ENCODE assay signal across 10 cellular contexts in genomic region chr9:124410321-124410913, GRCh38. TPM values are rescaled to one million over a fixed set of nuclear protein-coding genes. Genes with fewer than 3 reads are reported as not detected.
DNase-seq lines count a peak whose midpoint lies in the region; ATAC-seq and TF ChIP-seq lines count a peak whose summit lies in the region.
"Had no signal": no experiment of that assay in that cellular context is flagged by ENCODE, and none has a peak within 500 bp of the region (broad histone marks: within the 10 kb centered on the region; RNA-seq: fewer than 3 reads in every experiment).

No MANE protein-coding gene starts in this region.

- H3K9me3 ChIP-seq in mammary epithelial cell (replicated peaks; ENCODE audit: insufficient read depth, low read length): no peaks in the 10 kb centered on the region
- H3K9me3 ChIP-seq in neural progenitor cell (ENCODE audit: low read depth): no peaks in the 10 kb centered on the region
- H3K9me3 ChIP-seq: right atrium auricular region had no signal

- H3K36me3 ChIP-seq in KMS-11 (ENCODE audit: insufficient read depth) (peaks cover 6% of the 10 kb centered on the region; the same call in 1 of the 2 replicates), mammary epithelial cell (ENCODE audit: insufficient read depth, low read length) (peaks cover 35% of the 10 kb centered on the region), neural progenitor cell (peaks cover 32% of the 10 kb centered on the region)

- H3K79me2 ChIP-seq in KMS-11 (ENCODE audit: insufficient read depth, low read depth) (peaks cover 48% of the 10 kb centered on the region), mammary epithelial cell (ENCODE audit: insufficient read depth, low read length) (peaks cover 83% of the 10 kb centered on the region), neural progenitor cell (ENCODE audit: low read depth) (peaks cover 66% of the 10 kb centered on the region)

- DNase-seq in Calu3: no peak
- DNase-seq in mammary epithelial cell: no peak
- DNase-seq in neural progenitor cell (ENCODE audit: low spot score): no peak
- DNase-seq in occipital lobe (lab: John Stamatoyannopoulos, UW): no peak
- no peak for DNase-seq in activated T-cell treated with anti-CD3 and anti-CD28 coated beads, Interleukin-2, amount 50 U/mL, for 72 hours
- DNase-seq: effector memory CD8-positive, alpha-beta T cell; NCI-H774 had no signal

- H3K36me3 Mint-ChIP-seq in Calu3 (ENCODE audit: insufficient read depth, unreplicated experiment) (peaks cover 56% of the 10 kb centered on the region), neural progenitor cell (peaks cover 8% of the 10 kb centered on the region)
- peaks cover 18 to 39% of the 10 kb centered on the region in 2 donors for H3K36me3 Mint-ChIP-seq in activated T-cell treated with anti-CD3 and anti-CD28 coated beads, Interleukin-2, amount 50 U/mL, for 72 hours (ENCODE audit: insufficient read depth in 2 of 2)

- H3K9ac ChIP-seq in KMS-11 (no peak overlapping the region), mammary epithelial cell (ENCODE audit: insufficient read depth, low read length) (peak overlapping the region; percentile 2), neural progenitor cell (no peak overlapping the region)

- peaks cover 14% of the 10 kb centered on the region for H3K4me1 ChIP-seq in KMS-11 (ENCODE audit: low read depth, poor library complexity, severe bottlenecking)
- peaks cover 43% of the 10 kb centered on the region for H3K4me1 ChIP-seq in mammary epithelial cell (ENCODE audit: insufficient read depth, low read length)
- H3K4me1 ChIP-seq in neural progenitor cell: peaks cover 5% of the 10 kb centered on the region

- dilution Hi-C loops in mammary epithelial cell (cut with HindIII; ENCODE audit: low sequenced_read_pairs): loop anchor here (5.0 kb wide), 1 partner anchor 127 kb away; no protein-coding TSS in a partner anchor

- no peak overlapping the region for H3K27ac ChIP-seq in KMS-11
- peak overlapping the region; percentile 89 for H3K27ac ChIP-seq in mammary epithelial cell (ENCODE audit: insufficient read depth, low read depth, low read length)
- no peak overlapping the region for H3K27ac ChIP-seq in neural progenitor cell
- H3K27ac ChIP-seq: right atrium auricular region had no signal

- H3K4me1 Mint-ChIP-seq in Calu3 (ENCODE audit: low read depth, unreplicated experiment) (peaks cover 10% of the 10 kb centered on the region), neural progenitor cell (peaks cover 10% of the 10 kb centered on the region)
- H3K4me1 Mint-ChIP-seq in activated T-cell treated with anti-CD3 and anti-CD28 coated beads, Interleukin-2, amount 50 U/mL, for 72 hours (ENCODE audit: low read depth): peaks cover 46% of the 10 kb centered on the region

- H3F3A ChIP-seq in neural progenitor cell (ENCODE audit: low read depth): peaks cover 16% of the 10 kb centered on the region

- TF ChIP-seq CTCF in Calu3 (IDR thresholded peaks at IDR 0.05; ENCODE audit: unreplicated experiment) (peak; percentile 13), KMS-11 (conservative IDR thresholded peaks at IDR 0.05; ENCODE audit: low read depth, low read length) (peak; percentile 53), mammary epithelial cell (conservative IDR thresholded peaks at IDR 0.05 in 1 of 2, IDR thresholded peaks at IDR 0.05 in 1 of 2; ENCODE audit: extremely low read depth in 1 of 2, insufficient read depth in 1 of 2, low read depth in 1 of 2, low read length in 2 of 2) (peak; percentile 33 to 36), neural progenitor cell (IDR thresholded peaks at IDR 0.05) (peak; percentile 57)

- intact Hi-C loops in Calu3 (cut with micrococcal nuclease; ENCODE audit: unreplicated experiment) (loop anchor here (10.0 kb wide), 1 partner anchor 304 kb away; no protein-coding TSS in a partner anchor), mammary epithelial cell (cut with micrococcal nuclease) (loop anchor here (5.0 to 10.0 kb wide), 2 partner anchors 344 to 832 kb away; partner anchors contain the start of gene HSPA5)

- H3K27me3 Mint-ChIP-seq in Calu3 (ENCODE audit: unreplicated experiment) (no peaks in the 10 kb centered on the region), neural progenitor cell (ENCODE audit: insufficient read depth, low read depth) (peaks cover 4% of the 10 kb centered on the region)
- no peaks in the 10 kb centered on the region for H3K27me3 Mint-ChIP-seq in activated T-cell treated with anti-CD3 and anti-CD28 coated beads, Interleukin-2, amount 50 U/mL, for 72 hours (ENCODE audit: low read depth)
- H3K27me3 Mint-ChIP-seq: effector memory CD8-positive, alpha-beta T cell had no signal

- H3K4me3 Mint-ChIP-seq in Calu3 (ENCODE audit: low read depth, unreplicated experiment) (no peak overlapping the region), neural progenitor cell (no peak overlapping the region)
- H3K4me3 Mint-ChIP-seq in activated T-cell treated with anti-CD3 and anti-CD28 coated beads, Interleukin-2, amount 50 U/mL, for 72 hours: no peak overlapping the region
- H3K4me3 Mint-ChIP-seq: effector memory CD8-positive, alpha-beta T cell had no signal

- H2AFZ ChIP-seq in KMS-11 (ENCODE audit: low read depth) (no peak overlapping the region), mammary epithelial cell (ENCODE audit: low read depth, low read length) (no peak overlapping the region), neural progenitor cell (replicated peaks) (no peak overlapping the region)

- no peaks in the 10 kb centered on the region for H3K27me3 ChIP-seq in KMS-11 (ENCODE audit: insufficient read depth, low read depth)
- no peaks in the 10 kb centered on the region for H3K27me3 ChIP-seq in mammary epithelial cell (ENCODE audit: insufficient read depth, low read length)
- no peaks in the 10 kb centered on the region for H3K27me3 ChIP-seq in neural progenitor cell
- H3K27me3 ChIP-seq: right atrium auricular region had no signal

- H3K4me2 ChIP-seq in KMS-11 (no peak overlapping the region), mammary epithelial cell (ENCODE audit: insufficient read depth, low read depth, low read length) (no peak overlapping the region), neural progenitor cell (no peak overlapping the region)

- H3K9me3 Mint-ChIP-seq in Calu3 (ENCODE audit: low read depth, unreplicated experiment) (no peaks in the 10 kb centered on the region), neural progenitor cell (peaks cover under 1% of the 10 kb centered on the region)
- peaks cover 0 to under 1% of the 10 kb centered on the region in 2 donors for H3K9me3 Mint-ChIP-seq in activated T-cell treated with anti-CD3 and anti-CD28 coated beads, Interleukin-2, amount 50 U/mL, for 72 hours

- no peak overlapping the region for H3K4me3 ChIP-seq in KMS-11 (IDR thresholded peaks at IDR 0.05; ENCODE audit: insufficient read depth, low read depth, low read length)
- no peak overlapping the region for H3K4me3 ChIP-seq in mammary epithelial cell (replicated peaks in 1 of 3; ENCODE audit: insufficient read depth in 1 of 3, low read depth in 2 of 3, low read length in 3 of 3)
- no peak overlapping the region for H3K4me3 ChIP-seq in neural progenitor cell
- H3K4me3 ChIP-seq: right atrium auricular region had no signal

- ATAC-seq in HG03442 (IDR thresholded peaks at IDR 0.05; ENCODE audit: unreplicated experiment): no peak
- no peak for ATAC-seq in activated T-cell treated with anti-CD3 and anti-CD28 coated beads, Interleukin-2, amount 50 U/mL, for 72 hours (replicated peaks in 1 of 2)
- ATAC-seq: effector memory CD8-positive, alpha-beta T cell had no signal

- CTCF ChIA-PET in Calu3 (lab: Charles Lee) (interaction anchor here (1.0 kb wide), 1 partner anchor 127 kb away, joined by 4 read pairs; no protein-coding TSS in a partner anchor), mammary epithelial cell (lab: Charles Lee; ENCODE audit: low non-redundant PET) (interaction anchor here (0.7 kb wide), 2 partner anchors 66 to 68 kb away, joined by 3 read pairs; no protein-coding TSS in a partner anchor)

- H3K27ac Mint-ChIP-seq in Calu3 (ENCODE audit: unreplicated experiment) (no peak overlapping the region), neural progenitor cell (no peak overlapping the region)
- H3K27ac Mint-ChIP-seq in activated T-cell treated with anti-CD3 and anti-CD28 coated beads, Interleukin-2, amount 50 U/mL, for 72 hours: no peak overlapping the region
- H3K27ac Mint-ChIP-seq: effector memory CD8-positive, alpha-beta T cell had no signal

- 57% methylated on average over 3 of the region's 3 CpGs for WGBS in mammary epithelial cell (ENCODE audit: low coverage, missing lambda C conversion rate)

- no TSS peak for BruUV-seq in Calu3 (replicated peaks; lab: Mats Ljungman, UMichigan)
- no TSS peak for BruUV-seq in mammary epithelial cell (replicated peaks; lab: Mats Ljungman, UMichigan)

- in situ Hi-C loops in mammary epithelial cell (cut with MboI; ENCODE audit: low sequenced_read_pairs in 2 of 2): loop anchor here in 1 of 2 donors (25.0 kb wide), 1 partner anchor 302 kb away; no protein-coding TSS in a partner anchor

- H4K20me1 ChIP-seq in KMS-11 (ENCODE audit: insufficient read depth) (no peaks in the 10 kb centered on the region), mammary epithelial cell (ENCODE audit: insufficient read depth, low read length) (no peaks in the 10 kb centered on the region), neural progenitor cell (ENCODE audit: low read depth) (peaks cover 4% of the 10 kb centered on the region)

RNA-seq across cellular contexts. Expression of gene PSMB7, which starts 4.8 kb away (rescaled TPM):
- total RNA-seq in Calu3 (2022) (137 and 148 TPM in 2 replicates), mammary epithelial cell (100 to 1,000 TPM; 124 to 213 TPM), neural progenitor cell (ENCODE audit: low replicate concordance) (249 and 270 TPM in 2 replicates), occipital lobe (145 TPM)
- polyA plus RNA-seq in mammary epithelial cell: 325 TPM
- 183 TPM for polyA minus RNA-seq in mammary epithelial cell
- total RNA-seq in activated T-cell treated with anti-CD3 and anti-CD28 coated beads, Interleukin-2, amount 50 U/mL, for 72 hours: 100 to 1,000 TPM; 120 to 126 TPM

RNA-seq across cellular contexts. Expression of gene ADGRD2, which starts 39.8 kb away (rescaled TPM):
- total RNA-seq in Calu3 (2022) (not detected in 2 replicates), mammary epithelial cell (under 1 TPM; 0.50 to 0.52 TPM), neural progenitor cell (ENCODE audit: low replicate concordance) (0.13 and 0.43 TPM in 2 replicates), occipital lobe (not detected)
- polyA plus RNA-seq in mammary epithelial cell: 0.10 TPM
- polyA minus RNA-seq in mammary epithelial cell: not detected
- total RNA-seq in activated T-cell treated with anti-CD3 and anti-CD28 coated beads, Interleukin-2, amount 50 U/mL, for 72 hours: not detected
- total RNA-seq: right atrium auricular region had no signal
